In the genomic region with DNA sequence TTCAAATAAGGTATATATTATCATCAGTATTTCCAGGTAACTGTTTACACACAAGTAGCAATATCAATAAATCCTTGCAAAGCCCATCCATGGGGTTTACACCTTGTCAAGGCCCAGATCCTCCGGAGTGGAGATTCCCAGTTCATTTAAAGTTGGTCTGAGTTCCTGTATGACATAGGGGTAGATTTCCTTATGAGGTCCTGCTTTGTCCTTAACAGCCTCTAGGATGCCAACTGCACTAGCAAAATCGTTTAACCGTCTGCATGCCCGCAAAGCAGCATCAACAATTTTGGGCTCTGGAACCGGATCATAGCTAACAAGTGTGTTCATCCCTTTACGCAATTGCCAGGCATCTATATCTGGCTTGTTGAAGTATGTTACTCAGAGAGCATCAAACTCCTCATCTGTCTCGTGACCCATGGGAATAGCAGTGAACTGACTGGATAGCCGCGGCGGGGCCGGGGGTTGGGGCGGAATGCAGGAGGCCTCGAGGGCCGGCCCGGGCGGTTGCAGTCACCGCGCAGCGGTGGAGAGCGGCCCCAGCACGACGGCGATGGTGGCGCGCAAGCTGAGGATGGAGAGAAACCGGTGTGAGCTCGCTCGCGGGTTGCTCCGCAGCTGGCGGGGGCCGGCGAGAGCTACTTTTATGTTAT, we compare ENCODE assay signal across 1 cellular context.
TF ChIP-seq lines count a peak whose summit lies in the region.

No MANE protein-coding gene starts in this region.

TF ChIP-seq in HepG2, 621 proteins besides CTCF, POLR2A, EP300 and RAD21:
- TF ChIP-seq, protein P1, sequence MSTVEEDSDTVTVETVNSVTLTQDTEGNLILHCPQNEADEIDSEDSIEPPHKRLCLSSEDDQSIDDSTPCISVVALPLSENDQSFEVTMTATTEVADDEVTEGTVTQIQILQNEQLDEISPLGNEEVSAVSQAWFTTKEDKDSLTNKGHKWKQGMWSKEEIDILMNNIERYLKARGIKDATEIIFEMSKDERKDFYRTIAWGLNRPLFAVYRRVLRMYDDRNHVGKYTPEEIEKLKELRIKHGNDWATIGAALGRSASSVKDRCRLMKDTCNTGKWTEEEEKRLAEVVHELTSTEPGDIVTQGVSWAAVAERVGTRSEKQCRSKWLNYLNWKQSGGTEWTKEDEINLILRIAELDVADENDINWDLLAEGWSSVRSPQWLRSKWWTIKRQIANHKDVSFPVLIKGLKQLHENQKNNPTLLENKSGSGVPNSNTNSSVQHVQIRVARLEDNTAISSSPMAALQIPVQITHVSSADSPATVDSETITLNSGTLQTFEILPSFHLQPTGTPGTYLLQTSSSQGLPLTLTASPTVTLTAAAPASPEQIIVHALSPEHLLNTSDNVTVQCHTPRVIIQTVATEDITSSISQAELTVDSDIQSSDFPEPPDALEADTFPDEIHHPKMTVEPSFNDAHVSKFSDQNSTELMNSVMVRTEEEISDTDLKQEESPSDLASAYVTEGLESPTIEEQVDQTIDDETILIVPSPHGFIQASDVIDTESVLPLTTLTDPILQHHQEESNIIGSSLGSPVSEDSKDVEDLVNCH (CRISPR knock-in tag; IDR thresholded peaks at IDR 0.05), result no peak
- TF ChIP-seq ZNF724P (CRISPR knock-in tag; IDR thresholded peaks at IDR 0.05; ENCODE audit: borderline replicate concordance) (no peak), EEA1 (CRISPR knock-in tag; IDR thresholded peaks at IDR 0.05; ENCODE audit: borderline replicate concordance) (no peak), MZF1 (CRISPR knock-in tag; IDR thresholded peaks at IDR 0.05; ENCODE audit: borderline replicate concordance) (no peak), MEF2D (CRISPR knock-in tag; IDR thresholded peaks at IDR 0.05) (no peak), ZBTB1 (CRISPR knock-in tag; IDR thresholded peaks at IDR 0.05; ENCODE audit: borderline replicate concordance) (no peak), NFE2L1 (CRISPR knock-in tag; IDR thresholded peaks at IDR 0.05; ENCODE audit: borderline replicate concordance) (no peak), YEATS2 (CRISPR knock-in tag; IDR thresholded peaks at IDR 0.05; ENCODE audit: borderline replicate concordance) (no peak), NKX3-1 (CRISPR knock-in tag; IDR thresholded peaks at IDR 0.05) (no peak), SP2 (CRISPR knock-in tag; IDR thresholded peaks at IDR 0.05) (no peak)
- TF ChIP-seq, protein P2, sequence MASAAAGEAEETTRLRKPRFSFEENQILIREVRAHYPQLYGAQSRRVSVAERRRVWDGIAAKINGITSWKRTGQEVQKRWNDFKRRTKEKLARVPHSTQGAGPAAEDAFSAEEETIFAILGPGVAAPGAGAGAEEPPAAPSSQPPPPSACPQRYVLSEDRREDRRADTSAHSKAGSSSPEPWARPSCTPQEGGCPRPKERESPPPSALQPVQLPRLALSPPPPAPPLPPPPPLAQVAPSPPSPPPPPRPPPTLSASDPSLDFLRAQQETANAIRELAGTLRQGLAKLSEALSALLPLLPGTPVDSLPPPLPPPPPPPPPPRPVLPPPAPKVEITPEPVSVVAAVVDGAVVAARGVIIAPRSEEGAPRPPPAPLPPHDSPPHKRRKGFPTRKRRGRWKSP (CRISPR knock-in tag; IDR thresholded peaks at IDR 0.05), result no peak
- TF ChIP-seq, protein P3, sequence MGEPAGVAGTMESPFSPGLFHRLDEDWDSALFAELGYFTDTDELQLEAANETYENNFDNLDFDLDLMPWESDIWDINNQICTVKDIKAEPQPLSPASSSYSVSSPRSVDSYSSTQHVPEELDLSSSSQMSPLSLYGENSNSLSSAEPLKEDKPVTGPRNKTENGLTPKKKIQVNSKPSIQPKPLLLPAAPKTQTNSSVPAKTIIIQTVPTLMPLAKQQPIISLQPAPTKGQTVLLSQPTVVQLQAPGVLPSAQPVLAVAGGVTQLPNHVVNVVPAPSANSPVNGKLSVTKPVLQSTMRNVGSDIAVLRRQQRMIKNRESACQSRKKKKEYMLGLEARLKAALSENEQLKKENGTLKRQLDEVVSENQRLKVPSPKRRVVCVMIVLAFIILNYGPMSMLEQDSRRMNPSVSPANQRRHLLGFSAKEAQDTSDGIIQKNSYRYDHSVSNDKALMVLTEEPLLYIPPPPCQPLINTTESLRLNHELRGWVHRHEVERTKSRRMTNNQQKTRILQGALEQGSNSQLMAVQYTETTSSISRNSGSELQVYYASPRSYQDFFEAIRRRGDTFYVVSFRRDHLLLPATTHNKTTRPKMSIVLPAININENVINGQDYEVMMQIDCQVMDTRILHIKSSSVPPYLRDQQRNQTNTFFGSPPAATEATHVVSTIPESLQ (CRISPR knock-in tag; conservative IDR thresholded peaks at IDR 0.05), result no peak
- TF ChIP-seq, protein P4, sequence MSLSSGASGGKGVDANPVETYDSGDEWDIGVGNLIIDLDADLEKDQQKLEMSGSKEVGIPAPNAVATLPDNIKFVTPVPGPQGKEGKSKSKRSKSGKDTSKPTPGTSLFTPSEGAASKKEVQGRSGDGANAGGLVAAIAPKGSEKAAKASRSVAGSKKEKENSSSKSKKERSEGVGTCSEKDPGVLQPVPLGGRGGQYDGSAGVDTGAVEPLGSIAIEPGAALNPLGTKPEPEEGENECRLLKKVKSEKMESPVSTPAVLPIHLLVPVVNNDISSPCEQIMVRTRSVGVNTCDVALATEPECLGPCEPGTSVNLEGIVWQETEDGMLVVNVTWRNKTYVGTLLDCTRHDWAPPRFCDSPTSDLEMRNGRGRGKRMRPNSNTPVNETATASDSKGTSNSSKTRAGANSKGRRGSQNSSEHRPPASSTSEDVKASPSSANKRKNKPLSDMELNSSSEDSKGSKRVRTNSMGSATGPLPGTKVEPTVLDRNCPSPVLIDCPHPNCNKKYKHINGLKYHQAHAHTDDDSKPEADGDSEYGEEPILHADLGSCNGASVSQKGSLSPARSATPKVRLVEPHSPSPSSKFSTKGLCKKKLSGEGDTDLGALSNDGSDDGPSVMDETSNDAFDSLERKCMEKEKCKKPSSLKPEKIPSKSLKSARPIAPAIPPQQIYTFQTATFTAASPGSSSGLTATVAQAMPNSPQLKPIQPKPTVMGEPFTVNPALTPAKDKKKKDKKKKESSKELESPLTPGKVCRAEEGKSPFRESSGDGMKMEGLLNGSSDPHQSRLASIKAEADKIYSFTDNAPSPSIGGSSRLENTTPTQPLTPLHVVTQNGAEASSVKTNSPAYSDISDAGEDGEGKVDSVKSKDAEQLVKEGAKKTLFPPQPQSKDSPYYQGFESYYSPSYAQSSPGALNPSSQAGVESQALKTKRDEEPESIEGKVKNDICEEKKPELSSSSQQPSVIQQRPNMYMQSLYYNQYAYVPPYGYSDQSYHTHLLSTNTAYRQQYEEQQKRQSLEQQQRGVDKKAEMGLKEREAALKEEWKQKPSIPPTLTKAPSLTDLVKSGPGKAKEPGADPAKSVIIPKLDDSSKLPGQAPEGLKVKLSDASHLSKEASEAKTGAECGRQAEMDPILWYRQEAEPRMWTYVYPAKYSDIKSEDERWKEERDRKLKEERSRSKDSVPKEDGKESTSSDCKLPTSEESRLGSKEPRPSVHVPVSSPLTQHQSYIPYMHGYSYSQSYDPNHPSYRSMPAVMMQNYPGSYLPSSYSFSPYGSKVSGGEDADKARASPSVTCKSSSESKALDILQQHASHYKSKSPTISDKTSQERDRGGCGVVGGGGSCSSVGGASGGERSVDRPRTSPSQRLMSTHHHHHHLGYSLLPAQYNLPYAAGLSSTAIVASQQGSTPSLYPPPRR (CRISPR knock-in tag; IDR thresholded peaks at IDR 0.05; ENCODE audit: borderline replicate concordance), result no peak
